ENCODE assay signal across 8 cellular contexts in genomic region chr4:49108183-49108582, GRCh38.
A peak's percentile ranks its signal among the peaks of the same experiment; 100 is the strongest.
DNase-seq lines count a peak whose midpoint lies in the region; ATAC-seq, FAIRE-seq and TF ChIP-seq lines count a peak whose summit lies in the region.
"Not testable (repeated sequence)": the region's sequence is repeated elsewhere in the genome, so short reads cannot be mapped to it uniquely, and the experiment has no call there.

No MANE protein-coding gene starts in this region.

- TF ChIP-seq POLR2A in K562 (conservative IDR thresholded peaks at IDR 0.05); HepG2 (IDR thresholded peaks at IDR 0.05; ENCODE audit: insufficient read depth in 1 of 2, low read depth in 2 of 2, low read length in 2 of 2): not testable (repeated sequence)

- H3K9me1 ChIP-seq in K562 (ENCODE audit: control insufficient read depth, insufficient read depth, low read length) = not testable (repeated sequence)

- not testable (repeated sequence) for TF ChIP-seq CTCF in K562 (IDR thresholded peaks at IDR 0.05 in 2 of 3, conservative IDR thresholded peaks at IDR 0.05 in 1 of 3; ENCODE audit: insufficient read depth in 2 of 3, low read depth in 1 of 3, low read length in 3 of 3); HepG2 (CRISPR knock-in tag; IDR thresholded peaks at IDR 0.05)

- not testable (repeated sequence) for BruUV-seq in K562 (replicated peaks; lab: Mats Ljungman, UMichigan); HepG2 (replicated peaks; lab: Mats Ljungman, UMichigan)

- not testable (repeated sequence) for H3K27me3 Mint-ChIP-seq in stimulated activated naive CD8-positive, alpha-beta T cell treated with anti-CD3 and anti-CD28 coated beads, Interleukin-15, Interleukin-2, amounts not matched to agents 100 ng/mL and 50 ng/mL, for 24 hours

- peak; percentile 45 for ATAC-seq in GM18502 (IDR thresholded peaks at IDR 0.05; ENCODE audit: poor library complexity, unreplicated experiment)
- peak; percentile 35 for ATAC-seq in GM19455 (IDR thresholded peaks at IDR 0.05; ENCODE audit: unreplicated experiment)
- ATAC-seq in HG02588 (IDR thresholded peaks at IDR 0.05; ENCODE audit: unreplicated experiment) = peak; percentile 39
- peak; percentile 45 for ATAC-seq in HG03097 (IDR thresholded peaks at IDR 0.05; ENCODE audit: low FRiP score, unreplicated experiment)
- ATAC-seq in K562 = peak; percentile 65
- peak; percentile 76 for ATAC-seq in HepG2

- peaks cover 73% of the 10 kb centered on the region for H3K36me3 Mint-ChIP-seq in stimulated activated naive CD8-positive, alpha-beta T cell treated with anti-CD3 and anti-CD28 coated beads, Interleukin-15, Interleukin-2, amounts not matched to agents 100 ng/mL and 50 ng/mL, for 24 hours (ENCODE audit: low read depth)

- 51% methylated on average over 10 of the region's 10 CpGs for WGBS in HUES64
- WGBS in K562 (ENCODE audit: insufficient coverage, low coverage, missing lambda C conversion rate) = 2% methylated on average over 10 of the region's 10 CpGs
- WGBS in HepG2 (ENCODE audit: low lambda C conversion rate) = 6% methylated on average over 10 of the region's 10 CpGs

- H3K27ac Mint-ChIP-seq in stimulated activated naive CD8-positive, alpha-beta T cell treated with anti-CD3 and anti-CD28 coated beads, Interleukin-15, Interleukin-2, amounts not matched to agents 100 ng/mL and 50 ng/mL, for 24 hours = peak overlapping the region; percentile 0

- FAIRE-seq in K562 (lab: Jason Lieb, UNC); HepG2 (lab: Jason Lieb, UNC): not testable (repeated sequence)

- peaks cover 63% of the 10 kb centered on the region for H3K9me3 Mint-ChIP-seq in stimulated activated naive CD8-positive, alpha-beta T cell treated with anti-CD3 and anti-CD28 coated beads, Interleukin-15, Interleukin-2, amounts not matched to agents 100 ng/mL and 50 ng/mL, for 24 hours

- TF ChIP-seq EP300 in K562 (IDR thresholded peaks at IDR 0.05; ENCODE audit: low read length); HepG2 (IDR thresholded peaks at IDR 0.05; ENCODE audit: low read depth in 2 of 2, low read length in 2 of 2); HepG2 (CRISPR knock-in tag; IDR thresholded peaks at IDR 0.05; ENCODE audit: borderline replicate concordance): not testable (repeated sequence)

- not testable (repeated sequence) for DNase-seq in K562 (ENCODE audit: extremely low read depth in 1 of 4, low spot score in 3 of 4); HepG2 (ENCODE audit: low spot score)

- in situ Hi-C loops in K562 (cut with MboI); HepG2 (cut with HindIII; ENCODE audit: extremely low pct_ligation_motif_present, low pct_unique_long_range_greater_than_20kb): not testable (repeated sequence)

- intact Hi-C loops in K562 (cut with micrococcal nuclease); HepG2 (cut with micrococcal nuclease; ENCODE audit: unreplicated experiment): not testable (repeated sequence)

- not testable (repeated sequence) for H3K9ac ChIP-seq in HUES64 (ENCODE audit: low read depth, low read length); K562 (ENCODE audit: insufficient read depth in 1 of 2, low read depth in 2 of 2, low read length in 2 of 2); HepG2 (ENCODE audit: insufficient read depth, low read depth, low read length)

- not testable (repeated sequence) for H3K4me2 ChIP-seq in K562 (ENCODE audit: insufficient read depth, low read length); HepG2 (ENCODE audit: low read depth, low read length)

- TF ChIP-seq RAD21 in K562 (CRISPR knock-in tag; conservative IDR thresholded peaks at IDR 0.05 in 1 of 2, IDR thresholded peaks at IDR 0.05 in 1 of 2); HepG2 (CRISPR knock-in tag; IDR thresholded peaks at IDR 0.05): not testable (repeated sequence)

- H3K27me3 ChIP-seq in HUES64 (ENCODE audit: insufficient read depth, low read length); K562 (ENCODE audit: control insufficient read depth in 2 of 2, insufficient read depth in 2 of 2, low read length in 2 of 2); HepG2 (ENCODE audit: control insufficient read depth in 1 of 2, insufficient read depth in 2 of 2, low read length in 2 of 2): not testable (repeated sequence)

- CTCF ChIA-PET in K562 (lab: Yijun Ruan, JAX; ENCODE audit: low intra/inter-chr PET ratio); HepG2 (lab: Yijun Ruan, JAX; ENCODE audit: low intra/inter-chr PET ratio, low total read pairs): not testable (repeated sequence)

- not testable (repeated sequence) for H3K79me2 ChIP-seq in K562 (ENCODE audit: control insufficient read depth, insufficient read depth, low read length); HepG2 (ENCODE audit: insufficient read depth, low read length)

- not testable (repeated sequence) for H3K27ac ChIP-seq in HUES64 (ENCODE audit: low read depth, low read length); K562 (ENCODE audit: extremely low read depth, low read depth, low read length); HepG2 (ENCODE audit: extremely low read length, insufficient read depth, low read length)

- not testable (repeated sequence) for H3K4me3 Mint-ChIP-seq in stimulated activated naive CD8-positive, alpha-beta T cell treated with anti-CD3 and anti-CD28 coated beads, Interleukin-15, Interleukin-2, amounts not matched to agents 100 ng/mL and 50 ng/mL, for 24 hours

- peak overlapping the region; percentile 1; the same call in 1 of the 2 replicates for H3K4me3 ChIP-seq in HUES64 (ENCODE audit: low read length)
- H3K4me3 ChIP-seq in K562; HepG2 (replicated peaks in 1 of 3; ENCODE audit: insufficient read depth in 1 of 3, low read depth in 2 of 3, low read length in 3 of 3): not testable (repeated sequence)

- H3K4me1 Mint-ChIP-seq in stimulated activated naive CD8-positive, alpha-beta T cell treated with anti-CD3 and anti-CD28 coated beads, Interleukin-15, Interleukin-2, amounts not matched to agents 100 ng/mL and 50 ng/mL, for 24 hours (ENCODE audit: low read depth) = not testable (repeated sequence)

- H4K20me1 ChIP-seq in K562 (replicated peaks; ENCODE audit: control insufficient read depth, insufficient read depth, low read length); HepG2 (ENCODE audit: insufficient read depth, low read length): not testable (repeated sequence)

- H3K36me3 ChIP-seq in HUES64 (ENCODE audit: insufficient read depth, low read length); K562 (ENCODE audit: control insufficient read depth, insufficient read depth, low read length); HepG2 (replicated peaks in 1 of 2; ENCODE audit: control insufficient read depth in 1 of 2, insufficient read depth in 2 of 2, low read length in 2 of 2): not testable (repeated sequence)

- POLR2A ChIA-PET in K562 (lab: Yijun Ruan, JAX); HepG2 (lab: Yijun Ruan, JAX): not testable (repeated sequence)

- not testable (repeated sequence) for H3K4me1 ChIP-seq in HUES64 (ENCODE audit: insufficient read depth, low read length); K562 (replicated peaks in 1 of 2; ENCODE audit: control insufficient read depth in 2 of 2, insufficient read depth in 2 of 2, low read length in 2 of 2); HepG2 (ENCODE audit: insufficient read depth, low read length)

- not testable (repeated sequence) for H2AFZ ChIP-seq in K562 (ENCODE audit: low read depth, low read length); HepG2 (ENCODE audit: low read length)

- H3K9me3 ChIP-seq in HUES64 (ENCODE audit: insufficient read depth, low read depth, low read length) (peaks cover 84% of the 10 kb centered on the region), HepG2 (ENCODE audit: low read length) (peaks cover 83% of the 10 kb centered on the region)
- H3K9me3 ChIP-seq in K562 (replicated peaks; ENCODE audit: control insufficient read depth, insufficient read depth, low read depth, low read length) = not testable (repeated sequence)
